21 cellular contexts compared by ENCODE assay signal in genomic region chr22:49321477-49322055, GRCh38.
A peak's percentile ranks its signal among the peaks of the same experiment; 100 is the strongest.
DNase-seq lines count a peak whose midpoint lies in the region; FAIRE-seq and TF ChIP-seq lines count a peak whose summit lies in the region.
"Had no signal": no experiment of that assay in that cellular context is flagged by ENCODE, and none has a peak within 500 bp of the region (broad histone marks: within the 10 kb centered on the region; RNA-seq: fewer than 3 reads in every experiment).

No MANE protein-coding gene starts in this region.

- H3K27me3 Mint-ChIP-seq in endodermal cell (ENCODE audit: insufficient read depth) (no peaks in the 10 kb centered on the region), osteocyte (ENCODE audit: unreplicated experiment) (peaks cover 39% of the 10 kb centered on the region)
- H3K27me3 Mint-ChIP-seq in activated T-cell treated with anti-CD3 and anti-CD28 coated beads, Interleukin-2, amount 50 U/mL, for 24 hours, result peaks cover 54% of the 10 kb centered on the region

- FAIRE-seq in frontal cortex (lab: Jason Lieb, UNC), result no peak
- FAIRE-seq: A204.1, astrocyte, H54 had no signal

- H3K4me3 Mint-ChIP-seq in endodermal cell (no peak overlapping the region), osteocyte (ENCODE audit: unreplicated experiment) (no peak overlapping the region)
- H3K4me3 Mint-ChIP-seq in activated T-cell treated with anti-CD3 and anti-CD28 coated beads, Interleukin-2, amount 50 U/mL, for 24 hours, result no peak overlapping the region
- H3K4me3 Mint-ChIP-seq: activated naive CD8-positive, alpha-beta T cell; effector memory CD8-positive, alpha-beta T cell; mesothelial cell of epicardium; nephron progenitor cell had no signal

- no peaks in the 10 kb centered on the region for H3K9me3 Mint-ChIP-seq in endodermal cell
- peaks cover 3% of the 10 kb centered on the region for H3K9me3 Mint-ChIP-seq in osteocyte (ENCODE audit: unreplicated experiment)
- no peaks in the 10 kb centered on the region for H3K9me3 Mint-ChIP-seq in activated T-cell treated with anti-CD3 and anti-CD28 coated beads, Interleukin-2, amount 50 U/mL, for 24 hours
- H3K9me3 Mint-ChIP-seq: effector memory CD8-positive, alpha-beta T cell had no signal

- H3K4me3 ChIP-seq in endodermal cell (ENCODE audit: low read length), result no peak overlapping the region

- in situ Hi-C loops in G401 (cut with HindIII; ENCODE audit: low sequenced_read_pairs), result no loop called here

- DNase-seq in NCI-H748 (lab: John Stamatoyannopoulos, UW; ENCODE audit: unreplicated experiment) (peak; percentile 32), NCI-H748 treated with DMSO at 0.1 percent for 48 hours (lab: John Stamatoyannopoulos, UW) (no peak), G401 (ENCODE audit: low spot score) (peak; percentile 76), endodermal cell (peak; percentile 32), osteocyte (ENCODE audit: extremely low spot score, unreplicated experiment) (peak; percentile 81), frontal cortex (ENCODE audit: low spot score in 2 of 2) (no peak)
- no peak for DNase-seq in activated T-cell treated with anti-CD3 and anti-CD28 coated beads, Interleukin-2, amount 50 U/mL, for 24 hours
- no peak for DNase-seq in activated CD4-positive, alpha-beta T cell treated with anti-CD3 and anti-CD28 coated beads for 1 hour
- DNase-seq: activated CD4-positive, alpha-beta T cell treated with anti-CD3 and anti-CD28 coated beads, Interleukin-2, amount 50 U/mL, for 1 hour; BE2C; effector memory CD8-positive, alpha-beta T cell; NCI-H187; NCI-H446; nephron progenitor cell; Right ventricle myocardium superior had no signal

- no peaks in the 10 kb centered on the region for H3K9me3 ChIP-seq in endodermal cell (ENCODE audit: control insufficient read depth, low read length)
- H3K9me3 ChIP-seq: BE2C had no signal

- H3K36me3 Mint-ChIP-seq in endodermal cell (ENCODE audit: low read depth) (no peaks in the 10 kb centered on the region), osteocyte (ENCODE audit: unreplicated experiment) (no peaks in the 10 kb centered on the region)
- H3K36me3 Mint-ChIP-seq in activated T-cell treated with anti-CD3 and anti-CD28 coated beads, Interleukin-2, amount 50 U/mL, for 24 hours (ENCODE audit: low read depth), result no peaks in the 10 kb centered on the region
- H3K36me3 Mint-ChIP-seq: activated naive CD8-positive, alpha-beta T cell; mesothelial cell of epicardium had no signal

- 89 to 92% methylated on average over 28 to 33 of the region's 33 CpGs for WGBS in endodermal cell (ENCODE audit: insufficient coverage in 1 of 2, insufficient read length in 1 of 2), 2 experiments

- H3K27ac ChIP-seq in endodermal cell (ENCODE audit: low read depth, low read length), result no peak overlapping the region
- H3K27ac ChIP-seq: KMS-11 had no signal

- H3K4me1 ChIP-seq in endodermal cell (ENCODE audit: control insufficient read depth, insufficient read depth, low read length), result no peaks in the 10 kb centered on the region
- H3K4me1 ChIP-seq: BE2C had no signal

- no peaks in the 10 kb centered on the region for H3K36me3 ChIP-seq in endodermal cell (ENCODE audit: control insufficient read depth, insufficient read depth, low read length)
- H3K36me3 ChIP-seq: BE2C had no signal

- TF ChIP-seq CTCF in endodermal cell (conservative IDR thresholded peaks at IDR 0.05), result no peak
- no peak for TF ChIP-seq CTCF in osteocyte (IDR thresholded peaks at IDR 0.05)

- no peaks in the 10 kb centered on the region for H3K4me1 Mint-ChIP-seq in endodermal cell
- H3K4me1 Mint-ChIP-seq in osteocyte (ENCODE audit: unreplicated experiment), result no peaks in the 10 kb centered on the region
- H3K4me1 Mint-ChIP-seq in activated T-cell treated with anti-CD3 and anti-CD28 coated beads, Interleukin-2, amount 50 U/mL, for 24 hours (ENCODE audit: low read depth), result no peaks in the 10 kb centered on the region
- H3K4me1 Mint-ChIP-seq: mesothelial cell of epicardium, nephron progenitor cell had no signal

- H3K9ac ChIP-seq in endodermal cell (ENCODE audit: extremely low read depth, low read length, poor library complexity, severe bottlenecking), result no peak overlapping the region
- H3K9ac ChIP-seq: KMS-11 had no signal

- no peaks in the 10 kb centered on the region for H3K27me3 ChIP-seq in endodermal cell (ENCODE audit: control insufficient read depth, insufficient read depth, low read length, poor library complexity, severe bottlenecking)

- H3K27ac Mint-ChIP-seq in endodermal cell (no peak overlapping the region), osteocyte (ENCODE audit: unreplicated experiment) (no peak overlapping the region)
- H3K27ac Mint-ChIP-seq in activated T-cell treated with anti-CD3 and anti-CD28 coated beads, Interleukin-2, amount 50 U/mL, for 24 hours, result no peak overlapping the region
- H3K27ac Mint-ChIP-seq: activated naive CD8-positive, alpha-beta T cell; effector memory CD8-positive, alpha-beta T cell; mesothelial cell of epicardium; nephron progenitor cell had no signal

Comparison
In these comparisons a context has a peak if more than half of its experiments do, and no peak if none do; other contexts are left out.
1. DNase-seq: peak in NCI-H748 (single experiment), G401 (single experiment), endodermal cell (single experiment) and osteocyte (single experiment); none in NCI-H748 treated with DMSO at 0.1 percent for 48 hours (single experiment), activated T-cell treated with anti-CD3 and anti-CD28 coated beads, Interleukin-2, amount 50 U/mL, for 24 hours (single experiment), frontal cortex (0 of 2) and activated CD4-positive, alpha-beta T cell treated with anti-CD3 and anti-CD28 coated beads for 1 hour (single experiment).